ENCODE assay signal across 2 cellular contexts in genomic region chr9:133809335-133809734, GRCh38.
TF ChIP-seq lines count a peak whose summit lies in the region.

No MANE protein-coding gene starts in this region.

TF ChIP-seq in IMR-90, 13 proteins besides CTCF, POLR2A, EP300 and RAD21:
- no peak for TF ChIP-seq USF2 (IDR thresholded peaks at IDR 0.05; ENCODE audit: low read depth, low read length)
- no peak for TF ChIP-seq MAFK (IDR thresholded peaks at IDR 0.05; ENCODE audit: low read depth, low read length)
- TF ChIP-seq MXI1 (IDR thresholded peaks at IDR 0.05; ENCODE audit: borderline replicate concordance, low read depth, low read length) = no peak
- TF ChIP-seq SMC3 (IDR thresholded peaks at IDR 0.05; ENCODE audit: low read depth, low read length) = no peak
- no peak for TF ChIP-seq CHD1 (IDR thresholded peaks at IDR 0.05; ENCODE audit: low read depth, low read length)
- TF ChIP-seq RFX5 (IDR thresholded peaks at IDR 0.05; ENCODE audit: low read depth, low read length) = no peak
- TF ChIP-seq FOS (IDR thresholded peaks at IDR 0.05; ENCODE audit: low read depth, low read length) = no peak

TF ChIP-seq in K562, 482 proteins besides CTCF, POLR2A, EP300 and RAD21:
- TF ChIP-seq FOXO4 (CRISPR knock-in tag; IDR thresholded peaks at IDR 0.05) (no peak), ZKSCAN1 (IDR thresholded peaks at IDR 0.05; ENCODE audit: low read depth, low read length) (peak; percentile 70; the same call in 1 of the 2 replicates)
